In the genomic region with DNA sequence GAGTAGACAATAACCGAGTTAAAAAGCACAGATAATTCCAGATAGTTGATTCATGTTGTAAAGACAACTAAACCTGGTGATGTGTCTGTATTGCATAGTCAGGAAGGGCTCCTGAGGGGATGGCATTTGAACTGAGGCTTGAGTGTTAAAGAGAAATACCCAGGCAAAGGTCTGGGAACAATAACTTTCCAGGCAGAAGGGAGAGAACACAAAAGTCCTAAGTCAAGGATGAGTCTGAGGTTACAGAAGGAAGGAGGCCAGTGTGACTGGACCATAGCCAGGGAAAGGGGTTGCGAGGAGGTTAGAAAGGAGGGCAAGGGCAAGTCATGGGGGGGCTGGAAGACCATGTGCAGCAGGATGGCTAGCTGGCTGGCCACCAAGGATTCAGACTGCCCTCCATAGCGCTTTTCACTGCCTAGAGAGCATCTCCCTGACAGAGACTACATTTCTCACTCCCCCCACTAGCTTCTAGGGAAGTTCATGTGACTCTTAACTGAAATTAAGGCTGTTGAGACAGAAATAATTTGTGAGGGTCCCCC, we compare ENCODE assay signal across 14 cellular contexts.
DNase-seq lines count a peak whose midpoint lies in the region; ATAC-seq, FAIRE-seq and TF ChIP-seq lines count a peak whose summit lies in the region.
"Had no signal": no experiment of that assay in that cellular context is flagged by ENCODE, and none has a peak within 500 bp of the region (broad histone marks: within the 10 kb centered on the region; RNA-seq: fewer than 3 reads in every experiment).

No MANE protein-coding gene starts in this region.

- H3K79me2 ChIP-seq in smooth muscle cell (ENCODE audit: low read depth) = no peaks in the 10 kb centered on the region

- intact Hi-C loops in activated CD4-positive, alpha-beta T cell treated with anti-CD3 and anti-CD28 coated beads for 36 hours (cut with DNase I, micrococcal nuclease) = loop anchor here in 1 of 2 experiments (2.0 kb wide), 1 partner anchor 63 kb away; no protein-coding TSS in a partner anchor

- H3K4me1 Mint-ChIP-seq in activated CD4-positive, alpha-beta T cell treated with anti-CD3 and anti-CD28 coated beads for 36 hours = peaks cover 14% of the 10 kb centered on the region
- H3K4me1 Mint-ChIP-seq: activated naive CD4-positive, alpha-beta T cell treated with anti-CD3 and anti-CD28 coated beads, Interleukin-2, amount 10 ng/mL, durations not matched to agents 7 days and 5 days had no signal

- no peak for DNase-seq in activated CD4-positive, alpha-beta T cell treated with anti-CD3 and anti-CD28 coated beads for 36 hours
- DNase-seq in activated CD4-positive, alpha-beta T cell treated with anti-CD3 and anti-CD28 coated beads, Interleukin-2, amount 50 U/mL, for 48 hours = no peak
- DNase-seq in SJSA1 (ENCODE audit: low read depth in 1 of 2, low spot score in 2 of 2) (peak in 1 of 2 experiments; percentile 57), fibroblast of mammary gland (ENCODE audit: low read depth) (peak; percentile 81), smooth muscle cell (lab: John Stamatoyannopoulos, UW; ENCODE audit: unreplicated experiment) (no peak), GM12891 (ENCODE audit: insufficient read length, low spot score) (no peak)
- no peak for DNase-seq in stimulated activated CD4-positive, alpha-beta T cell treated with anti-CD3 and anti-CD28 coated beads, Interleukin-4, amount 100 ng/mL, for 4 hours
- DNase-seq: KBM-7, NCI-H1930, thyroid gland had no signal

- CTCF ChIA-PET in activated CD4-positive, alpha-beta T cell treated with anti-CD3 and anti-CD28 coated beads for 36 hours (lab: Charles Lee) = interaction anchor here (0.6 kb wide), 1 partner anchor 209 kb away, joined by 4 read pairs; no protein-coding TSS in a partner anchor

- H3K4me3 Mint-ChIP-seq in activated CD4-positive, alpha-beta T cell treated with anti-CD3 and anti-CD28 coated beads for 36 hours = no peak overlapping the region
- H3K4me3 Mint-ChIP-seq: activated naive CD4-positive, alpha-beta T cell treated with anti-CD3 and anti-CD28 coated beads, Interleukin-2, amount 10 ng/mL, durations not matched to agents 7 days and 5 days had no signal

- peaks cover 5% of the 10 kb centered on the region for H3K36me3 Mint-ChIP-seq in activated CD4-positive, alpha-beta T cell treated with anti-CD3 and anti-CD28 coated beads for 36 hours (ENCODE audit: low read depth)
- H3K36me3 Mint-ChIP-seq: activated naive CD4-positive, alpha-beta T cell treated with anti-CD3 and anti-CD28 coated beads, Interleukin-2, amount 10 ng/mL, durations not matched to agents 7 days and 5 days had no signal

- no peaks in the 10 kb centered on the region for H4K20me1 ChIP-seq in smooth muscle cell (ENCODE audit: low read depth)

- H3K27ac Mint-ChIP-seq in activated CD4-positive, alpha-beta T cell treated with anti-CD3 and anti-CD28 coated beads for 36 hours = peak overlapping the region; percentile 77
- H3K27ac Mint-ChIP-seq: activated naive CD4-positive, alpha-beta T cell treated with anti-CD3 and anti-CD28 coated beads, Interleukin-2, amount 10 ng/mL, durations not matched to agents 7 days and 5 days had no signal

- POLR2A ChIA-PET in activated CD4-positive, alpha-beta T cell treated with anti-CD3 and anti-CD28 coated beads for 36 hours (lab: Charles Lee) = interaction anchor here (0.6 to 0.7 kb wide), 2 partner anchors 30 to 516 kb away, joined by 4 to 7 read pairs; no protein-coding TSS in a partner anchor

- H2AFZ ChIP-seq in smooth muscle cell (ENCODE audit: low read depth) = no peak overlapping the region

- peak overlapping the region; percentile 83 for H3K9ac ChIP-seq in smooth muscle cell (ENCODE audit: low read depth)

- H3K27ac ChIP-seq in SJSA1 (peak overlapping the region; percentile 98), smooth muscle cell (ENCODE audit: low read depth) (peak overlapping the region; percentile 95)
- H3K27ac ChIP-seq: 22Rv1, thyroid gland had no signal

- TF ChIP-seq CTCF in fibroblast of mammary gland (conservative IDR thresholded peaks at IDR 0.05; ENCODE audit: control insufficient read depth, insufficient read depth, low read depth, low read length) = no peak
- no peak for TF ChIP-seq CTCF in smooth muscle cell (IDR thresholded peaks at IDR 0.05; ENCODE audit: borderline replicate concordance, insufficient read depth, poor library complexity, severe bottlenecking)

- H3K9me3 ChIP-seq in SJSA1 (replicated peaks) = peaks cover 6% of the 10 kb centered on the region
- H3K9me3 ChIP-seq in smooth muscle cell (replicated peaks; ENCODE audit: low read depth) = no peaks in the 10 kb centered on the region
- H3K9me3 ChIP-seq: thyroid gland had no signal

- H3K27me3 ChIP-seq in SJSA1 (replicated peaks) = no peaks in the 10 kb centered on the region
- H3K27me3 ChIP-seq in smooth muscle cell (ENCODE audit: low read depth) = no peaks in the 10 kb centered on the region
- H3K27me3 ChIP-seq: thyroid gland had no signal

- no peaks in the 10 kb centered on the region for H3K27me3 Mint-ChIP-seq in activated CD4-positive, alpha-beta T cell treated with anti-CD3 and anti-CD28 coated beads for 36 hours

- 72% methylated on average over 3 of the region's 3 CpGs for WGBS in smooth muscle cell (ENCODE audit: low lambda C conversion rate)

- H3K9me3 Mint-ChIP-seq in activated CD4-positive, alpha-beta T cell treated with anti-CD3 and anti-CD28 coated beads for 36 hours (ENCODE audit: low read depth) = peaks cover 5% of the 10 kb centered on the region
- H3K9me3 Mint-ChIP-seq: activated naive CD4-positive, alpha-beta T cell treated with anti-CD3 and anti-CD28 coated beads, Interleukin-2, amount 10 ng/mL, durations not matched to agents 7 days and 5 days had no signal

- H3K4me1 ChIP-seq in SJSA1 (replicated peaks) = peaks cover 26% of the 10 kb centered on the region
- H3K4me1 ChIP-seq in smooth muscle cell (ENCODE audit: low read depth) = peaks cover 38% of the 10 kb centered on the region
- H3K4me1 ChIP-seq: thyroid gland had no signal

- peak; percentile 10 for ATAC-seq in activated CD4-positive, alpha-beta T cell treated with anti-CD3 and anti-CD28 coated beads for 36 hours
- ATAC-seq in HG02884 (IDR thresholded peaks at IDR 0.05; ENCODE audit: unreplicated experiment) = no peak

- H3K4me3 ChIP-seq in SJSA1 (no peak overlapping the region), fibroblast of mammary gland (ENCODE audit: control insufficient read depth, low read depth, low read length) (no peak overlapping the region), smooth muscle cell (no peak overlapping the region)
- H3K4me3 ChIP-seq: thyroid gland had no signal

- peak overlapping the region; percentile 28 for H3K4me2 ChIP-seq in smooth muscle cell

- H3F3A ChIP-seq in smooth muscle cell (ENCODE audit: low read depth) = peaks cover 7% of the 10 kb centered on the region

- TF ChIP-seq POLR2A in GM12891 (IDR thresholded peaks at IDR 0.05; ENCODE audit: low read depth, low read length) = no peak

- no peak for FAIRE-seq in GM12891 (lab: Jason Lieb, UNC)
- FAIRE-seq: GM12892 had no signal

- H3K36me3 ChIP-seq in SJSA1 (no peaks in the 10 kb centered on the region), smooth muscle cell (ENCODE audit: low read depth) (no peaks in the 10 kb centered on the region)
- H3K36me3 ChIP-seq: thyroid gland had no signal

TF ChIP-seq in GM12891, 5 proteins besides CTCF, POLR2A, EP300 and RAD21:
- TF ChIP-seq PAX5 (IDR thresholded peaks at IDR 0.05; ENCODE audit: insufficient read depth, low read length, severe bottlenecking) (no peak), POU2F2 (IDR thresholded peaks at IDR 0.05; ENCODE audit: low read depth, low read length) (no peak), SPI1 (IDR thresholded peaks at IDR 0.05; ENCODE audit: low read depth, low read length) (no peak), POLR2AphosphoS5 (IDR thresholded peaks at IDR 0.05; ENCODE audit: low read depth, low read length) (no peak), TAF1 (IDR thresholded peaks at IDR 0.05; ENCODE audit: low read depth, low read length) (no peak)
